In genomic region chr2:111191877-111192276, GRCh38 we compare ENCODE assay signal across 16 cellular contexts.
DNase-seq lines count a peak whose midpoint lies in the region; ATAC-seq and TF ChIP-seq lines count a peak whose summit lies in the region.
"Had no signal": no experiment of that assay in that cellular context is flagged by ENCODE, and none has a peak within 500 bp of the region (broad histone marks: within the 10 kb centered on the region; RNA-seq: fewer than 3 reads in every experiment).

No MANE protein-coding gene starts in this region.

- POLR2A ChIA-PET in Caco-2 (lab: Charles Lee): interaction anchor here (1.5 kb wide), 1 partner anchor 71 kb away, joined by 5 read pairs; the partner anchor contains the start of gene BCL2L11

- H3K27ac Mint-ChIP-seq in Caco-2 (ENCODE audit: unreplicated experiment): peak overlapping the region; percentile 25
- H3K27ac Mint-ChIP-seq in endodermal cell: no peak overlapping the region
- H3K27ac Mint-ChIP-seq in stimulated activated naive B cell treated with anti-CD40 and anti-IgM and Interleukin-4, amounts not matched to agents 10 μg/mL and 1 μg/mL and 100 μg/mL, for 72 hours: peak overlapping the region; percentile 37
- H3K27ac Mint-ChIP-seq: CD8-positive, alpha-beta T cell; HFFc6 had no signal

- DNase-seq in Caco-2: peak in 1 of 2 experiments; percentile 61
- peak; percentile 25 for DNase-seq in endodermal cell
- DNase-seq in stimulated activated naive B cell treated with anti-CD40 and anti-IgM and Interleukin-4, amounts not matched to agents 10 μg/mL and 1 μg/mL and 100 μg/mL, for 72 hours: no peak
- DNase-seq in activated T-cell treated with anti-CD3 and anti-CD28 coated beads, Interleukin-2, amount 50 U/mL, for 48 hours: no peak
- DNase-seq: BE2C, COR-L47, GF-D8, HCEC 1CT, HFFc6, IMR-90 had no signal

- CTCF ChIA-PET in Caco-2 (lab: Charles Lee): no interaction called here

- H3K9me3 Mint-ChIP-seq in Caco-2 (ENCODE audit: unreplicated experiment): peaks cover 10% of the 10 kb centered on the region
- no peaks in the 10 kb centered on the region for H3K9me3 Mint-ChIP-seq in endodermal cell
- H3K9me3 Mint-ChIP-seq in stimulated activated naive B cell treated with anti-CD40 and anti-IgM and Interleukin-4, amounts not matched to agents 10 μg/mL and 1 μg/mL and 100 μg/mL, for 72 hours: no peaks in the 10 kb centered on the region
- H3K9me3 Mint-ChIP-seq: CD14-positive monocyte; CD8-positive, alpha-beta T cell; HFFc6 had no signal

- TF ChIP-seq CTCF in Caco-2 (IDR thresholded peaks at IDR 0.05; ENCODE audit: insufficient read depth in 1 of 2, low read depth in 1 of 2, low read length in 1 of 2, severe bottlenecking in 1 of 2, unreplicated experiment in 1 of 2) (no peak), Loucy (conservative IDR thresholded peaks at IDR 0.05; ENCODE audit: low read length) (no peak), endodermal cell (conservative IDR thresholded peaks at IDR 0.05) (no peak)

- H3K4me1 ChIP-seq in Caco-2 (peaks cover 26% of the 10 kb centered on the region), Loucy (ENCODE audit: insufficient read depth, low read length, poor library complexity, severe bottlenecking) (peaks cover 13% of the 10 kb centered on the region), endodermal cell (ENCODE audit: control insufficient read depth, insufficient read depth, low read length) (peaks cover 9% of the 10 kb centered on the region)
- H3K4me1 ChIP-seq: BE2C had no signal

- H3K4me1 Mint-ChIP-seq in Caco-2 (ENCODE audit: low read depth, unreplicated experiment) (peaks cover 25% of the 10 kb centered on the region), endodermal cell (peaks cover 20% of the 10 kb centered on the region)
- H3K4me1 Mint-ChIP-seq in stimulated activated naive B cell treated with anti-CD40 and anti-IgM and Interleukin-4, amounts not matched to agents 10 μg/mL and 1 μg/mL and 100 μg/mL, for 72 hours: peaks cover 0 to under 1% of the 10 kb centered on the region in 2 donors

- no peaks in the 10 kb centered on the region for H3K79me2 ChIP-seq in Loucy (ENCODE audit: insufficient read depth, low read length)

- H3K36me3 ChIP-seq in Caco-2 (ENCODE audit: control insufficient read depth, insufficient read depth, low read length) (no peaks in the 10 kb centered on the region), Loucy (ENCODE audit: insufficient read depth, low read length) (no peaks in the 10 kb centered on the region), endodermal cell (ENCODE audit: control insufficient read depth, insufficient read depth, low read length) (no peaks in the 10 kb centered on the region)
- H3K36me3 ChIP-seq: BE2C had no signal

- H3K27ac ChIP-seq in endodermal cell (ENCODE audit: low read depth, low read length): no peak overlapping the region

- H3K4me3 ChIP-seq in Caco-2 (ENCODE audit: low read depth, low read length) (no peak overlapping the region), Loucy (ENCODE audit: low read length, poor library complexity, severe bottlenecking) (no peak overlapping the region), endodermal cell (ENCODE audit: low read length) (no peak overlapping the region)
- H3K4me3 ChIP-seq: A549 had no signal

- no peak overlapping the region for H2AFZ ChIP-seq in Loucy (ENCODE audit: low read length)

- WGBS in endodermal cell (ENCODE audit: insufficient coverage in 1 of 2, insufficient read length in 1 of 2), 2 experiments: 87% methylated on average over 4 to 5 of the region's 5 CpGs

- H3K9ac ChIP-seq in Loucy (ENCODE audit: low read depth, low read length, poor library complexity, severe bottlenecking) (no peak overlapping the region), endodermal cell (ENCODE audit: extremely low read depth, low read length, poor library complexity, severe bottlenecking) (no peak overlapping the region)

- H3K27me3 ChIP-seq in Caco-2 (replicated peaks; ENCODE audit: control insufficient read depth, insufficient read depth, low read length): no peaks in the 10 kb centered on the region
- no peaks in the 10 kb centered on the region for H3K27me3 ChIP-seq in Loucy (ENCODE audit: insufficient read depth, low read length, poor library complexity, severe bottlenecking)
- H3K27me3 ChIP-seq in endodermal cell (ENCODE audit: control insufficient read depth, insufficient read depth, low read length, poor library complexity, severe bottlenecking): no peaks in the 10 kb centered on the region
- H3K27me3 ChIP-seq: BE2C had no signal

- H3K4me2 ChIP-seq in Loucy (ENCODE audit: low read depth, low read length, poor library complexity, severe bottlenecking): peak overlapping the region; percentile 14
- H3K4me2 ChIP-seq: A549 had no signal

- intact Hi-C loops in Caco-2 (cut with micrococcal nuclease; ENCODE audit: unreplicated experiment): loop anchor here (5.0 kb wide), 1 partner anchor 70 kb away; the partner anchor contains the start of gene BCL2L11

- H3K27me3 Mint-ChIP-seq in Caco-2 (ENCODE audit: insufficient read depth, unreplicated experiment): no peaks in the 10 kb centered on the region
- no peaks in the 10 kb centered on the region for H3K27me3 Mint-ChIP-seq in endodermal cell (ENCODE audit: insufficient read depth)
- peaks cover 0 to 4% of the 10 kb centered on the region in 2 donors for H3K27me3 Mint-ChIP-seq in stimulated activated naive B cell treated with anti-CD40 and anti-IgM and Interleukin-4, amounts not matched to agents 10 μg/mL and 1 μg/mL and 100 μg/mL, for 72 hours

- no TSS peak for BruUV-seq in Caco-2 (replicated peaks; lab: Mats Ljungman, UMichigan)

- no peak for ATAC-seq in stimulated activated naive B cell treated with anti-CD40 and anti-IgM and Interleukin-4, amounts not matched to agents 10 μg/mL and 1 μg/mL and 100 μg/mL, for 72 hours (replicated peaks)
- no peak for ATAC-seq in HG03280 (IDR thresholded peaks at IDR 0.05; ENCODE audit: unreplicated experiment)
- no peak for ATAC-seq in GM18519 (IDR thresholded peaks at IDR 0.05; ENCODE audit: low FRiP score, unreplicated experiment)
- ATAC-seq: A549; CD8-positive, alpha-beta T cell had no signal

- no peaks in the 10 kb centered on the region for H4K20me1 ChIP-seq in Loucy (ENCODE audit: insufficient read depth, low read length, poor library complexity, severe bottlenecking)

- H3K9me2 ChIP-seq in Loucy (replicated peaks; ENCODE audit: low read depth, low read length): no peaks in the 10 kb centered on the region

- H3K4me3 Mint-ChIP-seq in Caco-2 (ENCODE audit: unreplicated experiment) (no peak overlapping the region), endodermal cell (no peak overlapping the region)
- no peak overlapping the region for H3K4me3 Mint-ChIP-seq in stimulated activated naive B cell treated with anti-CD40 and anti-IgM and Interleukin-4, amounts not matched to agents 10 μg/mL and 1 μg/mL and 100 μg/mL, for 72 hours
- H3K4me3 Mint-ChIP-seq: CD14-positive monocyte; CD8-positive, alpha-beta T cell; HFFc6 had no signal

- H3F3A ChIP-seq in Loucy (ENCODE audit: low read depth): no peaks in the 10 kb centered on the region

- no peaks in the 10 kb centered on the region for H3K9me3 ChIP-seq in Caco-2
- no peaks in the 10 kb centered on the region for H3K9me3 ChIP-seq in Loucy (ENCODE audit: insufficient read depth, low read depth, low read length)
- H3K9me3 ChIP-seq in endodermal cell (ENCODE audit: control insufficient read depth, low read length): no peaks in the 10 kb centered on the region
- H3K9me3 ChIP-seq: A549, BE2C had no signal

- no peaks in the 10 kb centered on the region for H3K36me3 Mint-ChIP-seq in Caco-2 (ENCODE audit: insufficient read depth, unreplicated experiment)
- no peaks in the 10 kb centered on the region for H3K36me3 Mint-ChIP-seq in endodermal cell (ENCODE audit: low read depth)
- H3K36me3 Mint-ChIP-seq in stimulated activated naive B cell treated with anti-CD40 and anti-IgM and Interleukin-4, amounts not matched to agents 10 μg/mL and 1 μg/mL and 100 μg/mL, for 72 hours: no peaks in the 10 kb centered on the region
- H3K36me3 Mint-ChIP-seq: CD14-positive monocyte; CD8-positive, alpha-beta T cell had no signal
